9 cellular contexts compared by ENCODE assay signal in genomic region chr12:124506145-124506831, GRCh38.
DNase-seq lines count a peak whose midpoint lies in the region; ATAC-seq, FAIRE-seq and TF ChIP-seq lines count a peak whose summit lies in the region.
"Had no signal": no experiment of that assay in that cellular context is flagged by ENCODE, and none has a peak within 500 bp of the region (broad histone marks: within the 10 kb centered on the region; RNA-seq: fewer than 3 reads in every experiment).

No MANE protein-coding gene starts in this region.

- peaks cover 2% of the 10 kb centered on the region for H3K4me1 Mint-ChIP-seq in activated T-helper 2 cell treated with anti-CD3 and anti-CD28 coated beads, Interferon-gamma antibody, Interleukin-2, Interleukin-4, amounts not matched to agents 10 μg/mL and 5 μg/mL and 100 μg/mL, durations not matched to agents 14 hours and 24 hours and 36 hours (ENCODE audit: low read depth)

- H3K23ac ChIP-seq in H1 (ENCODE audit: insufficient read length) = no peak overlapping the region

- no peak overlapping the region for H3K27ac Mint-ChIP-seq in activated T-helper 2 cell treated with anti-CD3 and anti-CD28 coated beads, Interferon-gamma antibody, Interleukin-2, Interleukin-4, amounts not matched to agents 10 μg/mL and 5 μg/mL and 100 μg/mL, durations not matched to agents 14 hours and 24 hours and 36 hours

- peaks cover 41% of the 10 kb centered on the region for H3K79me1 ChIP-seq in H1 (ENCODE audit: low read depth, low read length)

- H3K27me3 ChIP-seq in H1 (replicated peaks in 1 of 4; ENCODE audit: control insufficient read depth in 3 of 4, extremely low read depth in 1 of 4, insufficient read depth in 3 of 4, low read length in 3 of 4) = no peaks in the 10 kb centered on the region
- no peaks in the 10 kb centered on the region for H3K27me3 ChIP-seq in mucosa of rectum (ENCODE audit: control insufficient read depth in 2 of 2, insufficient read depth in 2 of 2, low read length in 2 of 2)

- 80% methylated on average over 29 of the region's 30 CpGs; no CpG with 5 or more reads in 1 of the 2 experiments for WGBS in H1 (ENCODE audit: extremely low coverage in 1 of 2, insufficient coverage in 1 of 2, insufficient read length in 1 of 2, insufficient replicate concordance in 2 of 2, low coverage in 1 of 2, low lambda C conversion rate in 2 of 2, missing lambda C conversion rate in 1 of 2), 2 experiments

- DNase-seq in GM12891 (ENCODE audit: insufficient read length, low spot score) = no peak
- peak; percentile 82 to 86 for DNase-seq in NOMO-1 (lab: John Stamatoyannopoulos, UW; ENCODE audit: unreplicated experiment in 2 of 2)
- no peak for DNase-seq in H1 (ENCODE audit: low read depth in 1 of 2, low spot score in 2 of 2)
- DNase-seq in OCI-M2 (lab: John Stamatoyannopoulos, UW; ENCODE audit: unreplicated experiment) = no peak
- DNase-seq in activated T-helper 2 cell treated with anti-CD3 and anti-CD28 coated beads, Interferon-gamma antibody, Interleukin-2, Interleukin-4, amounts not matched to agents 10 μg/mL and 5 μg/mL and 100 μg/mL, durations not matched to agents 14 hours and 24 hours and 36 hours (ENCODE audit: low spot score) = no peak

- H2AK5ac ChIP-seq in H1 (ENCODE audit: low read depth, low read length) = 0 out of 2 replicates have a peak overlapping the region, but pooled peaks have one; percentile 93

- H4K8ac ChIP-seq in H1 (ENCODE audit: extremely low read depth, insufficient read depth, low read length) = no peak overlapping the region; the same call in 1 of the 2 replicates

- POLR2A ChIA-PET in H1 (lab: Charles Lee; ENCODE audit: partially characterized antibody) = interaction anchor here (1.0 to 1.2 kb wide), 2 partner anchors 9 to 11 kb away, joined by 3 to 4 read pairs; no protein-coding TSS in a partner anchor

- TF ChIP-seq CTCF in H1 (IDR thresholded peaks at IDR 0.05; ENCODE audit: control extremely low read depth in 1 of 3, insufficient read depth in 1 of 3, low read depth in 1 of 3, low read length in 3 of 3) = no peak

- H3K4ac ChIP-seq in H1 (replicated peaks; ENCODE audit: insufficient read length, low read depth, low read length) = no peak overlapping the region

- H3K56ac ChIP-seq in H1 (replicated peaks; ENCODE audit: insufficient read length, low read depth, low read length) = no peak overlapping the region

- TF ChIP-seq POLR2A in GM12891 (IDR thresholded peaks at IDR 0.05; ENCODE audit: low read depth, low read length) = no peak
- no peak for TF ChIP-seq POLR2A in H1 (IDR thresholded peaks at IDR 0.05; ENCODE audit: control extremely low read depth in 1 of 2, low read depth in 2 of 2, low read length in 2 of 2)

- no peak overlapping the region for H3K27ac ChIP-seq in H1 (ENCODE audit: low read depth, low read length)
- H3K27ac ChIP-seq in mucosa of rectum (ENCODE audit: low read depth in 2 of 2, low read length in 2 of 2) = peak overlapping the region; percentile 73 to 77

- 0 out of 4 replicates have a peak overlapping the region, but pooled peaks of 1 of the 2 experiments have one; percentile 32 for H3K4me2 ChIP-seq in H1 (ENCODE audit: insufficient read depth in 1 of 2, low read depth in 2 of 2, low read length in 2 of 2)

- no peaks in the 10 kb centered on the region for H3K9me3 Mint-ChIP-seq in activated T-helper 2 cell treated with anti-CD3 and anti-CD28 coated beads, Interferon-gamma antibody, Interleukin-2, Interleukin-4, amounts not matched to agents 10 μg/mL and 5 μg/mL and 100 μg/mL, durations not matched to agents 14 hours and 24 hours and 36 hours

- no peaks in the 10 kb centered on the region for H3K27me3 Mint-ChIP-seq in activated T-helper 2 cell treated with anti-CD3 and anti-CD28 coated beads, Interferon-gamma antibody, Interleukin-2, Interleukin-4, amounts not matched to agents 10 μg/mL and 5 μg/mL and 100 μg/mL, durations not matched to agents 14 hours and 24 hours and 36 hours (ENCODE audit: low read depth)

- TF ChIP-seq RAD21 in H1 (IDR thresholded peaks at IDR 0.05 in 1 of 2, conservative IDR thresholded peaks at IDR 0.05 in 1 of 2; ENCODE audit: low read depth in 2 of 2, low read length in 2 of 2) = no peak; a peak in 1 of 4 replicates

- peaks cover 10 to 99% of the 10 kb centered on the region in 2 experiments for H3K79me2 ChIP-seq in H1 (ENCODE audit: control insufficient read depth in 1 of 2, insufficient read depth in 2 of 2, low read length in 2 of 2)

- CTCF ChIA-PET in H1 (lab: Charles Lee; ENCODE audit: partially characterized antibody) = interaction anchor here (0.6 to 5.5 kb wide), 7 partner anchors 9 to 265 kb away, joined by 3 to 39 read pairs (median 3); no protein-coding TSS in a partner anchor

- H3K36me3 Mint-ChIP-seq in activated T-helper 2 cell treated with anti-CD3 and anti-CD28 coated beads, Interferon-gamma antibody, Interleukin-2, Interleukin-4, amounts not matched to agents 10 μg/mL and 5 μg/mL and 100 μg/mL, durations not matched to agents 14 hours and 24 hours and 36 hours (ENCODE audit: low read depth) = no peaks in the 10 kb centered on the region

- peak overlapping the region; percentile 75; the same call in 1 of the 2 replicates for H2BK12ac ChIP-seq in H1 (ENCODE audit: low read depth, low read length)

- H2AFZ ChIP-seq in H1 (ENCODE audit: low read length) = no peak overlapping the region

- peak overlapping the region; percentile 24 for H3K18ac ChIP-seq in H1 (ENCODE audit: extremely low read depth, low read length)

- peak; percentile 13 for FAIRE-seq in GM12891 (lab: Jason Lieb, UNC)
- no peak for FAIRE-seq in H1 (lab: Jason Lieb, UNC)
- FAIRE-seq: bronchial epithelial cell had no signal

- H3K9me3 ChIP-seq in H1 (ENCODE audit: insufficient read depth in 2 of 2, low read depth in 1 of 2, low read length in 1 of 2) (no peaks in the 10 kb centered on the region), mucosa of rectum (ENCODE audit: control insufficient read depth in 2 of 2, low read length in 2 of 2) (no peaks in the 10 kb centered on the region)

- H3K14ac ChIP-seq in H1 (ENCODE audit: insufficient read length) = no peak overlapping the region

- no peak for ATAC-seq in GM21367 (IDR thresholded peaks at IDR 0.05; ENCODE audit: unreplicated experiment)
- no peak for ATAC-seq in activated CD4-positive, CD25-positive, alpha-beta regulatory T cell treated with anti-CD3 and anti-CD28 coated beads, Interleukin-2, amount 50 U/mL, for 24 hours

- no peak overlapping the region for H2BK120ac ChIP-seq in H1 (replicated peaks; ENCODE audit: low read depth, low read length)

- H3K4me1 ChIP-seq in H1 (replicated peaks in 1 of 4; ENCODE audit: control insufficient read depth in 3 of 4, insufficient read depth in 4 of 4, low read length in 3 of 4) (peaks cover 3 to 79% (median 55%) of the 10 kb centered on the region in 4 experiments), mucosa of rectum (ENCODE audit: control insufficient read depth in 2 of 2, insufficient read depth in 2 of 2, low read length in 2 of 2) (peaks cover 33 to 48% of the 10 kb centered on the region in 2 donors)

- H3K23me2 ChIP-seq in H1 (ENCODE audit: low read depth, low read length) = peaks cover 4% of the 10 kb centered on the region; the same call in 1 of the 2 replicates

- intact Hi-C loops in activated T-helper 2 cell treated with anti-CD3 and anti-CD28 coated beads, Interferon-gamma antibody, Interleukin-2, Interleukin-4, amounts not matched to agents 10 μg/mL and 5 μg/mL and 100 μg/mL, durations not matched to agents 14 hours and 24 hours and 36 hours (cut with micrococcal nuclease) = no loop called here

- H3K4me3 Mint-ChIP-seq in activated T-helper 2 cell treated with anti-CD3 and anti-CD28 coated beads, Interferon-gamma antibody, Interleukin-2, Interleukin-4, amounts not matched to agents 10 μg/mL and 5 μg/mL and 100 μg/mL, durations not matched to agents 14 hours and 24 hours and 36 hours (ENCODE audit: low read depth) = no peak overlapping the region

- H4K5ac ChIP-seq in H1 (ENCODE audit: insufficient read length, low read depth, low read length) = no peak overlapping the region

- H3K36me3 ChIP-seq in H1 (ENCODE audit: control insufficient read depth in 2 of 4, insufficient read depth in 4 of 4, low read length in 3 of 4) = no peaks in the 10 kb centered on the region; a peak in 1 of 8 replicates
- no peaks in the 10 kb centered on the region for H3K36me3 ChIP-seq in mucosa of rectum (ENCODE audit: control insufficient read depth in 2 of 2, insufficient read depth in 2 of 2, low read length in 2 of 2)

- no peak overlapping the region for H2BK20ac ChIP-seq in H1 (ENCODE audit: low read length)

- H2BK5ac ChIP-seq in H1 (ENCODE audit: low read depth, low read length) = peak overlapping the region; percentile 75

- H4K91ac ChIP-seq in H1 (replicated peaks; ENCODE audit: insufficient read length, low read length) = peak overlapping the region; percentile 44

- no peak for TF ChIP-seq EP300 in H1 (IDR thresholded peaks at IDR 0.05; ENCODE audit: borderline replicate concordance in 1 of 2, low read depth in 2 of 2, low read length in 2 of 2)

- H4K20me1 ChIP-seq in H1 (replicated peaks in 1 of 2; ENCODE audit: control insufficient read depth in 1 of 2, insufficient read depth in 2 of 2, low read length in 2 of 2) = peaks cover 31 to 46% of the 10 kb centered on the region in 2 experiments

- H3K9ac ChIP-seq in H1 (replicated peaks in 1 of 4; ENCODE audit: extremely low read depth in 1 of 4, low read depth in 3 of 4, low read length in 3 of 4) (0 out of 7 replicates have a peak overlapping the region, but pooled peaks of 1 of the 4 experiments have one; percentile 19), mucosa of rectum (ENCODE audit: low read depth in 1 of 2, low read length in 2 of 2) (peak overlapping the region; percentile 1 to 32)

- no peak overlapping the region for H2BK15ac ChIP-seq in H1 (ENCODE audit: low read length)

- H3K4me3 ChIP-seq in H1 (ENCODE audit: extremely low read depth in 1 of 4, insufficient read depth in 2 of 4, low read depth in 3 of 4, low read length in 4 of 4) = no peak overlapping the region
- peak overlapping the region; percentile 28 to 30 for H3K4me3 ChIP-seq in mucosa of rectum (ENCODE audit: low read length in 2 of 2)

TF ChIP-seq in GM12891, 5 proteins besides CTCF, POLR2A, EP300 and RAD21:
- no peak for TF ChIP-seq PAX5 (IDR thresholded peaks at IDR 0.05; ENCODE audit: insufficient read depth, low read length, severe bottlenecking)
- no peak for TF ChIP-seq POU2F2 (IDR thresholded peaks at IDR 0.05; ENCODE audit: low read depth, low read length)
- peak; percentile 53 for TF ChIP-seq SPI1 (IDR thresholded peaks at IDR 0.05; ENCODE audit: low read depth, low read length)
- no peak for TF ChIP-seq TAF1 (IDR thresholded peaks at IDR 0.05; ENCODE audit: low read depth, low read length)
- TF ChIP-seq POLR2AphosphoS5 (IDR thresholded peaks at IDR 0.05; ENCODE audit: low read depth, low read length) = no peak
TF ChIP-seq in GM12891: peak in this region for 1.

TF ChIP-seq in H1, 55 proteins besides CTCF, POLR2A, EP300 and RAD21 (continues in another document):
- no peak for TF ChIP-seq RNF2 (IDR thresholded peaks at IDR 0.05; ENCODE audit: borderline replicate concordance, low read depth, low read length, missing control alignments, poor library complexity, severe bottlenecking)
- no peak for TF ChIP-seq SP1 (IDR thresholded peaks at IDR 0.05; ENCODE audit: low read depth, low read length)
- no peak for TF ChIP-seq SUZ12 (IDR thresholded peaks at IDR 0.05; ENCODE audit: low read length)
- no peak for TF ChIP-seq KDM4A (IDR thresholded peaks at IDR 0.05; ENCODE audit: low read depth, low read length, severe bottlenecking)
- no peak for TF ChIP-seq CBX5 (IDR thresholded peaks at IDR 0.05; ENCODE audit: low read depth, low read length)

Comparison
In these comparisons a context has a peak if more than half of its experiments do, and no peak if none do; other contexts are left out.
1. DNase-seq: peak in NOMO-1 (2 of 2); none in GM12891 (single experiment), H1 (0 of 2), OCI-M2 (single experiment) and activated T-helper 2 cell treated with anti-CD3 and anti-CD28 coated beads, Interferon-gamma antibody, Interleukin-2, Interleukin-4, amounts not matched to agents 10 μg/mL and 5 μg/mL and 100 μg/mL, durations not matched to agents 14 hours and 24 hours and 36 hours (single experiment).
2. H3K4me3 ChIP-seq: peak in mucosa of rectum (2 of 2); none in H1 (0 of 4).